In the genomic region with DNA sequence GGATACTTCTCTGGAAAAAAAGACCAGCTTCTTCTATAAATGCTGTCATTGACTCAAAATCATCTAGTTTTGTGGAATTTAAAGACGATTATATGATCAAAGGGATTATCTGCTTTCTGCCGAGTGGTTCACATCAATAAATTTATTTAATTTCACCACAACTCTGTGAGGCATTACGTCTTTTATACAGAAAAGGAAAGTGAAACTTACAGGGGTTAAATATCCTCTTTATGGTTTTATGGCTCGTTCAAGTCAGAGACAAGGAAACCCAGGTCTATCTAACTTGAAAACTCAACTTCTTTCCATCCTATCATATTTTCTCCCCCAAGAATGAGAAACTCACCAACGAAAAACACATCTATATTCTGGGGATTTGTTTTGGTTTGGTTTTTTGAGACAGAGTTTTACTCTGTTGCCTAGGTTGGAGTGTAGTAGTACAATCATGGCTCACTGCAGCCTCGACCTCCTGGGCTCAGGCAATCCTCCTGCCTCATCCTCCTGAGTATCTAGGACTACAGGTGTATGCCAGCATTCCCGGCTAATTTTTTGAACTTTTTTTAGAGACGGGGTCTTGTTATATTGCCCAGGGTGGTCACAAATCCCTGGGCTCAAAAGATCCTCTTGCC, we compare ENCODE assay signal across 8 cellular contexts.
DNase-seq lines count a peak whose midpoint lies in the region; ATAC-seq and TF ChIP-seq lines count a peak whose summit lies in the region.

No MANE protein-coding gene starts in this region.

- H3K4me3 ChIP-seq in heart right ventricle = peak overlapping the region in 6 of 10 donors; percentile 23 to 47 (median 39)

- no peaks in the 10 kb centered on the region for H3K36me3 ChIP-seq in heart right ventricle

- no peak for TF ChIP-seq CTCF in heart right ventricle (IDR thresholded peaks at IDR 0.05)

- peak overlapping the region in 1 of 10 donors; percentile 37 for H3K27ac ChIP-seq in heart right ventricle

- no peak for DNase-seq in heart right ventricle
- DNase-seq in cardiac septum (ENCODE audit: low spot score) = no peak
- peak; percentile 4 to 31 for DNase-seq in lung microvascular endothelial cell (ENCODE audit: low read depth in 2 of 2)
- DNase-seq in NCI-H69 (lab: John Stamatoyannopoulos, UW) = no peak
- DNase-seq in Ammon's horn (ENCODE audit: low spot score) = no peak
- no peak for DNase-seq in D341Med (ENCODE audit: low spot score)

- ATAC-seq in heart right ventricle = no peak
- peak; percentile 88 for ATAC-seq in HG02981 (IDR thresholded peaks at IDR 0.05; ENCODE audit: unreplicated experiment)
- peak; percentile 75 for ATAC-seq in SK-N-SH treated with all-trans-retinoic acid at 6 μM for 48 hours

- peaks cover 0 to 6% (median 0%) of the 10 kb centered on the region in 9 donors for H3K4me1 ChIP-seq in heart right ventricle

- no peaks in the 10 kb centered on the region for H3K27me3 ChIP-seq in heart right ventricle

- intact Hi-C loops in heart right ventricle (cut with DNase I) (no loop called here), cardiac septum (cut with DNase I) (no loop called here)

- 61 to 75% methylated on average over 8 of the region's 8 CpGs for WGBS in heart right ventricle, 2 donors

- peaks cover 0 to 9% (median 2%) of the 10 kb centered on the region in 11 donors for H3K9me3 ChIP-seq in heart right ventricle

TF ChIP-seq in SK-N-SH treated with all-trans-retinoic acid at 6 μM for 48 hours, 23 proteins besides CTCF, POLR2A, EP300 and RAD21:
- no peak for TF ChIP-seq PPARA (CRISPR knock-in tag; IDR thresholded peaks at IDR 0.05; ENCODE audit: borderline replicate concordance)
- TF ChIP-seq ISL1 (CRISPR knock-in tag; IDR thresholded peaks at IDR 0.05) = no peak
- no peak for TF ChIP-seq ZNF565 (CRISPR knock-in tag; conservative IDR thresholded peaks at IDR 0.05; ENCODE audit: low read depth)
- TF ChIP-seq, protein P1, sequence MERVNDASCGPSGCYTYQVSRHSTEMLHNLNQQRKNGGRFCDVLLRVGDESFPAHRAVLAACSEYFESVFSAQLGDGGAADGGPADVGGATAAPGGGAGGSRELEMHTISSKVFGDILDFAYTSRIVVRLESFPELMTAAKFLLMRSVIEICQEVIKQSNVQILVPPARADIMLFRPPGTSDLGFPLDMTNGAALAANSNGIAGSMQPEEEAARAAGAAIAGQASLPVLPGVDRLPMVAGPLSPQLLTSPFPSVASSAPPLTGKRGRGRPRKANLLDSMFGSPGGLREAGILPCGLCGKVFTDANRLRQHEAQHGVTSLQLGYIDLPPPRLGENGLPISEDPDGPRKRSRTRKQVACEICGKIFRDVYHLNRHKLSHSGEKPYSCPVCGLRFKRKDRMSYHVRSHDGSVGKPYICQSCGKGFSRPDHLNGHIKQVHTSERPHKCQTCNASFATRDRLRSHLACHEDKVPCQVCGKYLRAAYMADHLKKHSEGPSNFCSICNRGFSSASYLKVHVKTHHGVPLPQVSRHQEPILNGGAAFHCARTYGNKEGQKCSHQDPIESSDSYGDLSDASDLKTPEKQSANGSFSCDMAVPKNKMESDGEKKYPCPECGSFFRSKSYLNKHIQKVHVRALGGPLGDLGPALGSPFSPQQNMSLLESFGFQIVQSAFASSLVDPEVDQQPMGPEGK (CRISPR knock-in tag; IDR thresholded peaks at IDR 0.05; ENCODE audit: borderline replicate concordance) = no peak
- TF ChIP-seq GLIS3 (CRISPR knock-in tag; IDR thresholded peaks at IDR 0.05) = no peak
- TF ChIP-seq TOX (CRISPR knock-in tag; IDR thresholded peaks at IDR 0.05; ENCODE audit: borderline replicate concordance) = no peak
- TF ChIP-seq ZNF70 (CRISPR knock-in tag; IDR thresholded peaks at IDR 0.05) = no peak
- no peak for TF ChIP-seq ZNF8 (CRISPR knock-in tag; IDR thresholded peaks at IDR 0.05)
- no peak for TF ChIP-seq BACH2 (CRISPR knock-in tag; IDR thresholded peaks at IDR 0.05; ENCODE audit: borderline replicate concordance)
- no peak for TF ChIP-seq SNAI2 (CRISPR knock-in tag; IDR thresholded peaks at IDR 0.05)
- no peak for TF ChIP-seq TCF4 (CRISPR knock-in tag; IDR thresholded peaks at IDR 0.05; ENCODE audit: borderline replicate concordance)
- TF ChIP-seq, protein P2, sequence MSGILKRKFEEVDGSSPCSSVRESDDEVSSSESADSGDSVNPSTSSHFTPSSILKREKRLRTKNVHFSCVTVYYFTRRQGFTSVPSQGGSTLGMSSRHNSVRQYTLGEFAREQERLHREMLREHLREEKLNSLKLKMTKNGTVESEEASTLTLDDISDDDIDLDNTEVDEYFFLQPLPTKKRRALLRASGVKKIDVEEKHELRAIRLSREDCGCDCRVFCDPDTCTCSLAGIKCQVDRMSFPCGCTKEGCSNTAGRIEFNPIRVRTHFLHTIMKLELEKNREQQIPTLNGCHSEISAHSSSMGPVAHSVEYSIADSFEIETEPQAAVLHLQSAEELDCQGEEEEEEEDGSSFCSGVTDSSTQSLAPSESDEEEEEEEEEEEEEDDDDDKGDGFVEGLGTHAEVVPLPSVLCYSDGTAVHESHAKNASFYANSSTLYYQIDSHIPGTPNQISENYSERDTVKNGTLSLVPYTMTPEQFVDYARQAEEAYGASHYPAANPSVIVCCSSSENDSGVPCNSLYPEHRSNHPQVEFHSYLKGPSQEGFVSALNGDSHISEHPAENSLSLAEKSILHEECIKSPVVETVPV (CRISPR knock-in tag; IDR thresholded peaks at IDR 0.05) = no peak
- no peak for TF ChIP-seq ZFP30 (CRISPR knock-in tag; IDR thresholded peaks at IDR 0.05)
- TF ChIP-seq, protein P3, sequence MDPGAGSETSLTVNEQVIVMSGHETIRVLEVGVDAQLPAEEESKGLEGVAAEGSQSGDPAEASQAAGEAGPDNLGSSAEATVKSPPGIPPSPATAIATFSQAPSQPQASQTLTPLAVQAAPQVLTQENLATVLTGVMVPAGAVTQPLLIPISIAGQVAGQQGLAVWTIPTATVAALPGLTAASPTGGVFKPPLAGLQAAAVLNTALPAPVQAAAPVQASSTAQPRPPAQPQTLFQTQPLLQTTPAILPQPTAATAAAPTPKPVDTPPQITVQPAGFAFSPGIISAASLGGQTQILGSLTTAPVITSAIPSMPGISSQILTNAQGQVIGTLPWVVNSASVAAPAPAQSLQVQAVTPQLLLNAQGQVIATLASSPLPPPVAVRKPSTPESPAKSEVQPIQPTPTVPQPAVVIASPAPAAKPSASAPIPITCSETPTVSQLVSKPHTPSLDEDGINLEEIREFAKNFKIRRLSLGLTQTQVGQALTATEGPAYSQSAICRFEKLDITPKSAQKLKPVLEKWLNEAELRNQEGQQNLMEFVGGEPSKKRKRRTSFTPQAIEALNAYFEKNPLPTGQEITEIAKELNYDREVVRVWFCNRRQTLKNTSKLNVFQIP (CRISPR knock-in tag; IDR thresholded peaks at IDR 0.05; ENCODE audit: borderline replicate concordance, low read depth) = no peak
- no peak for TF ChIP-seq ZC3H10 (CRISPR knock-in tag; IDR thresholded peaks at IDR 0.05)

Comparison
In these comparisons a context has a peak if more than half of its experiments do, and no peak if none do; other contexts are left out.
1. ATAC-seq: peak in HG02981 (single experiment) and SK-N-SH treated with all-trans-retinoic acid at 6 μM for 48 hours (single experiment); none in heart right ventricle (0 of 8).
2. DNase-seq: peak in lung microvascular endothelial cell (2 of 2); none in heart right ventricle (0 of 2), cardiac septum (single experiment), NCI-H69 (single experiment), Ammon's horn (single experiment) and D341Med (single experiment).